8 cellular contexts compared by ENCODE assay signal in genomic region chr9:127937046-127937382, GRCh38. TPM values are rescaled to one million over a fixed set of nuclear protein-coding genes. Genes with fewer than 3 reads are reported as not detected.
A peak's percentile ranks its signal among the peaks of the same experiment; 100 is the strongest.
DNase-seq lines count a peak whose midpoint lies in the region; ATAC-seq, FAIRE-seq and TF ChIP-seq lines count a peak whose summit lies in the region.

No MANE protein-coding gene starts in this region.

- no peak for TF ChIP-seq RAD21 in HCT116 (IDR thresholded peaks at IDR 0.05; ENCODE audit: low read depth)

- no peak for TF ChIP-seq POLR2A in HCT116 (IDR thresholded peaks at IDR 0.05; ENCODE audit: borderline replicate concordance, extremely low read depth, insufficient read depth, insufficient read length)

- H3K36me3 ChIP-seq in HCT116 (ENCODE audit: control insufficient read depth in 1 of 2, insufficient read depth in 2 of 2, low read length in 2 of 2) (peaks cover 0 to 4% of the 10 kb centered on the region in 2 experiments; a peak in 2 of 4 replicates), left ventricle myocardium inferior (peaks cover 13% of the 10 kb centered on the region), small intestine (ENCODE audit: control insufficient read depth in 2 of 2, insufficient read depth in 2 of 2, low read length in 2 of 2) (peaks cover 2 to 6% of the 10 kb centered on the region in 2 donors)

- H3K27me3 ChIP-seq in HCT116 (ENCODE audit: insufficient read depth, low read length), result no peaks in the 10 kb centered on the region
- no peaks in the 10 kb centered on the region for H3K27me3 ChIP-seq in left ventricle myocardium inferior (ENCODE audit: low read depth)
- H3K27me3 ChIP-seq in small intestine (ENCODE audit: control insufficient read depth in 2 of 2, insufficient read depth in 2 of 2, low read length in 2 of 2), result no peaks in the 10 kb centered on the region

- TF ChIP-seq CTCF in HCT116 (IDR thresholded peaks at IDR 0.05 in 2 of 3, conservative IDR thresholded peaks at IDR 0.05 in 1 of 3; ENCODE audit: borderline replicate concordance in 1 of 3, insufficient read depth in 1 of 3, low read depth in 2 of 3, low read length in 2 of 3), result no peak
- no peak for TF ChIP-seq CTCF in VCaP (conservative IDR thresholded peaks at IDR 0.05)
- no peak for TF ChIP-seq CTCF in left ventricle myocardium inferior (IDR thresholded peaks at IDR 0.05; ENCODE audit: borderline replicate concordance)

- intact Hi-C loops in HCT116 (cut with micrococcal nuclease) (no loop called here), left ventricle myocardium inferior (cut with micrococcal nuclease) (no loop called here)

- FAIRE-seq in small intestine (lab: Jason Lieb, UNC), result no peak

- no peak overlapping the region for H2AFZ ChIP-seq in HCT116 (ENCODE audit: low read depth, low read length, poor library complexity, severe bottlenecking)

- H3K27ac ChIP-seq in HCT116 (ENCODE audit: low read depth, low read length) (peak overlapping the region; percentile 49), VCaP (peak overlapping the region; percentile 78), left ventricle myocardium inferior (replicated peaks) (no peak overlapping the region), small intestine (ENCODE audit: low read depth in 1 of 2, low read length in 1 of 2) (peak overlapping the region in 1 of 2 donors; percentile 57)

- H3K4me1 ChIP-seq in HCT116 (ENCODE audit: control insufficient read depth in 1 of 2, insufficient read depth in 2 of 2, low read length in 2 of 2) (peaks cover 23 to 47% of the 10 kb centered on the region in 2 experiments), left ventricle myocardium inferior (peaks cover 34% of the 10 kb centered on the region), small intestine (ENCODE audit: control insufficient read depth in 2 of 2, insufficient read depth in 1 of 2, low read depth in 1 of 2, low read length in 1 of 2) (peaks cover 9% of the 10 kb centered on the region in 2 donors)

- peak overlapping the region; percentile 93 for H3K9ac ChIP-seq in HCT116 (ENCODE audit: low read length)

- H3K4me3 ChIP-seq in HCT116 (replicated peaks in 1 of 2; ENCODE audit: low read depth in 1 of 2, low read length in 2 of 2), result peak overlapping the region; percentile 70 to 88
- H3K4me3 ChIP-seq in left ventricle myocardium inferior, result peak overlapping the region; percentile 78
- H3K4me3 ChIP-seq in small intestine (ENCODE audit: low read depth in 1 of 2, low read length in 2 of 2), result peak overlapping the region; percentile 53 to 76

- H3K9me2 ChIP-seq in HCT116 (ENCODE audit: insufficient read depth), result no peaks in the 10 kb centered on the region

- no TSS peak for BruUV-seq in HCT116 (replicated peaks; lab: Mats Ljungman, UMichigan)

- H3K79me2 ChIP-seq in HCT116 (ENCODE audit: insufficient read depth, low read length), result peaks cover 37% of the 10 kb centered on the region

- POLR2A ChIA-PET in HCT116 (lab: Charles Lee), result no interaction called here

- peak overlapping the region; percentile 91 for H3K4me2 ChIP-seq in HCT116 (ENCODE audit: low read length)

- ATAC-seq in HCT116 (no peak), HG02938 (IDR thresholded peaks at IDR 0.05; ENCODE audit: unreplicated experiment) (no peak)

- no peaks in the 10 kb centered on the region for H4K20me1 ChIP-seq in HCT116 (ENCODE audit: insufficient read depth)

- WGBS in small intestine, 3 donors, result 6 to 13% (median 11%) methylated on average over 6 of the region's 6 CpGs

- RAD21 ChIA-PET in HCT116 (lab: Charles Lee; ENCODE audit: low non-redundant PET in 1 of 2, low total read pairs in 2 of 2, uncharacterized antibody in 2 of 2, unreplicated experiment in 2 of 2), result no interaction called here

- no peak for DNase-seq in HCT116 (ENCODE audit: low read depth, low spot score)
- no peak for DNase-seq in left ventricle myocardium inferior
- DNase-seq in small intestine, result no peak
- no peak for DNase-seq in NCI-H446 (lab: John Stamatoyannopoulos, UW)
- no peak for DNase-seq in cerebellar cortex (ENCODE audit: low spot score)
- DNase-seq in AG08395 (ENCODE audit: low spot score), result no peak

- CTCF ChIA-PET in HCT116 (lab: Charles Lee), result interaction anchor here (0.9 kb wide), 1 partner anchor 181 kb away, joined by 3 read pairs; no protein-coding TSS in a partner anchor

- no peaks in the 10 kb centered on the region for H3K9me3 ChIP-seq in HCT116 (ENCODE audit: control insufficient read depth in 1 of 2, insufficient read depth in 1 of 2, low read depth in 1 of 2, low read length in 2 of 2)
- no peaks in the 10 kb centered on the region for H3K9me3 ChIP-seq in left ventricle myocardium inferior (replicated peaks)
- H3K9me3 ChIP-seq in small intestine (ENCODE audit: control insufficient read depth, low read depth), result no peaks in the 10 kb centered on the region

TF ChIP-seq in HCT116, 20 proteins besides CTCF, POLR2A, EP300 and RAD21:
- TF ChIP-seq ZBTB33 (IDR thresholded peaks at IDR 0.05; ENCODE audit: extremely low read depth, insufficient replicate concordance, low read length) (no peak), ZNF274 (IDR thresholded peaks at IDR 0.05; ENCODE audit: low read depth, low read length) (no peak), EGR1 (IDR thresholded peaks at IDR 0.05; ENCODE audit: low read depth) (no peak), EZH2phosphoT487 (IDR thresholded peaks at IDR 0.05; ENCODE audit: borderline replicate concordance) (no peak), FOSL1 (IDR thresholded peaks at IDR 0.05; ENCODE audit: low read depth) (no peak), REST (IDR thresholded peaks at IDR 0.05; ENCODE audit: low read depth) (no peak), ELF1 (IDR thresholded peaks at IDR 0.05; ENCODE audit: borderline replicate concordance, low read depth) (no peak), SP1 (IDR thresholded peaks at IDR 0.05; ENCODE audit: low read depth) (no peak), JUND (IDR thresholded peaks at IDR 0.05) (no peak)
TF ChIP-seq in HCT116: peak in this region for 0.

RNA-seq across cellular contexts. Expression of gene DPM2, which starts 0.6 kb away (rescaled TPM):
- total RNA-seq in HCT116 (2021; ENCODE audit: unreplicated experiment), result 54.6 TPM
- 58.0 and 62.6 TPM in 2 replicates for polyA plus RNA-seq in HCT116 (2012)
- 14.0 TPM for total RNA-seq in left ventricle myocardium inferior
- polyA plus RNA-seq in small intestine, result 10 to 100 TPM; 23.2 to 46.0 (median 37.8) TPM

RNA-seq across cellular contexts. Expression of gene PIP5KL1, which starts 6.4 kb away (rescaled TPM):
- total RNA-seq in HCT116 (2021; ENCODE audit: unreplicated experiment) (37.6 TPM), left ventricle myocardium inferior (0.85 TPM)
- 35.7 and 36.0 TPM in 2 replicates for polyA plus RNA-seq in HCT116 (2012)
- under 1 TPM in 2 of 3 donors, not detected in 1; 0.60 to 0.81 TPM for polyA plus RNA-seq in small intestine

RNA-seq across cellular contexts. Expression of gene ST6GALNAC4, which starts 20.2 kb away (rescaled TPM):
- 49.4 TPM for total RNA-seq in HCT116 (2021; ENCODE audit: unreplicated experiment)
- polyA plus RNA-seq in HCT116 (2012), result 45.7 and 58.2 TPM in 2 replicates
- 31.3 TPM for total RNA-seq in left ventricle myocardium inferior
- polyA plus RNA-seq in small intestine, result 10 to 100 TPM; 20.4 to 34.7 (median 24.6) TPM

RNA-seq across cellular contexts. Expression of gene ST6GALNAC6, which starts 37.6 kb away (rescaled TPM):
- total RNA-seq in HCT116 (2021; ENCODE audit: unreplicated experiment) (24.5 TPM), left ventricle myocardium inferior (48.4 TPM)
- 22.9 and 25.0 TPM in 2 replicates for polyA plus RNA-seq in HCT116 (2012)
- polyA plus RNA-seq in small intestine, result 10 to 100 TPM in 2 of 3 donors, 1 to 10 TPM in 1; 2.2 to 31.8 (median 15.4) TPM

RNA-seq across cellular contexts. Expression of gene EEIG1, which starts 43.8 kb away (rescaled TPM):
- total RNA-seq in HCT116 (2021; ENCODE audit: unreplicated experiment), result 44.2 TPM
- 28.1 and 33.1 TPM in 2 replicates for polyA plus RNA-seq in HCT116 (2012)
- 20.7 TPM for total RNA-seq in left ventricle myocardium inferior
- polyA plus RNA-seq in small intestine, result 100 to 1,000 TPM in 1 of 3 donors, 10 to 100 TPM in 2; 43.9 to 123 (median 69.4) TPM

Comparison
In these comparisons a context has a peak if more than half of its experiments do, and no peak if none do; other contexts are left out.
1. RNA of gene PIP5KL1, which starts 6.4 kb away (total RNA-seq): 37.6 TPM in HCT116 (single experiment); 0.85 TPM in left ventricle myocardium inferior (single experiment); every median in the first group is over 10 times any median in the second.
2. Peak in every context shown above with its lines, with median percentiles within 50 percentile points of each other: H3K4me3 ChIP-seq.